In genomic region chr2:38474833-38475566, GRCh38 we compare ENCODE assay signal across 19 cellular contexts.
DNase-seq lines count a peak whose midpoint lies in the region; ATAC-seq, FAIRE-seq and TF ChIP-seq lines count a peak whose summit lies in the region.
"Had no signal": no experiment of that assay in that cellular context is flagged by ENCODE, and none has a peak within 500 bp of the region (broad histone marks: within the 10 kb centered on the region; RNA-seq: fewer than 3 reads in every experiment).

No MANE protein-coding gene starts in this region.

- H3K79me2 ChIP-seq in GM12878 (ENCODE audit: control insufficient read depth, insufficient read depth, low read length), result no peaks in the 10 kb centered on the region
- no peaks in the 10 kb centered on the region for H3K79me2 ChIP-seq in MM.1S (ENCODE audit: low read length)

- H3K4me1 Mint-ChIP-seq in activated CD4-positive, alpha-beta T cell treated with anti-CD3 and anti-CD28 coated beads for 36 hours, result peaks cover 28% of the 10 kb centered on the region
- H3K4me1 Mint-ChIP-seq: naive thymus-derived CD8-positive, alpha-beta T cell had no signal

- H3K27me3 ChIP-seq in GM12878 (replicated peaks in 1 of 2; ENCODE audit: control insufficient read depth in 2 of 2, insufficient read depth in 2 of 2, low read length in 1 of 2) (no peaks in the 10 kb centered on the region), psoas muscle (ENCODE audit: insufficient read depth in 3 of 3, low read length in 2 of 3) (no peaks in the 10 kb centered on the region), stomach (no peaks in the 10 kb centered on the region), MM.1S (replicated peaks; ENCODE audit: insufficient read depth, low read length) (no peaks in the 10 kb centered on the region)
- H3K27me3 ChIP-seq: body of pancreas, SJCRH30 had no signal

- H3K9me2 ChIP-seq in MM.1S (replicated peaks; ENCODE audit: insufficient read depth, low read length), result no peaks in the 10 kb centered on the region

- H3K36me3 ChIP-seq in GM12878 (ENCODE audit: control insufficient read depth in 2 of 2, insufficient read depth in 2 of 2, low read length in 1 of 2), result no peaks in the 10 kb centered on the region
- no peaks in the 10 kb centered on the region for H3K36me3 ChIP-seq in psoas muscle (ENCODE audit: insufficient read depth in 1 of 2, low read depth in 1 of 2)
- no peaks in the 10 kb centered on the region for H3K36me3 ChIP-seq in stomach
- no peaks in the 10 kb centered on the region for H3K36me3 ChIP-seq in MM.1S (replicated peaks; ENCODE audit: insufficient read depth, low read length)
- H3K36me3 ChIP-seq: SJCRH30 had no signal

- H3K27ac Mint-ChIP-seq in activated CD4-positive, alpha-beta T cell treated with anti-CD3 and anti-CD28 coated beads for 36 hours, result no peak overlapping the region
- H3K27ac Mint-ChIP-seq: CD14-positive monocyte, type B pancreatic cell had no signal

- H3K4me3 Mint-ChIP-seq in activated CD4-positive, alpha-beta T cell treated with anti-CD3 and anti-CD28 coated beads for 36 hours, result no peak overlapping the region
- H3K4me3 Mint-ChIP-seq: CD14-positive monocyte; naive thymus-derived CD8-positive, alpha-beta T cell; type B pancreatic cell had no signal

- RAD21 ChIA-PET in GM12878 (lab: Charles Lee; ENCODE audit: unreplicated experiment), result interaction anchor here (0.9 to 2.2 kb wide), 6 partner anchors 9 to 149 kb away, joined by 3 to 10 read pairs (median 8); no protein-coding TSS in a partner anchor

- no peak for TF ChIP-seq POLR2A in GM12878 (IDR thresholded peaks at IDR 0.05; ENCODE audit: low read depth, low read length)
- no peak for TF ChIP-seq POLR2A in stomach (IDR thresholded peaks at IDR 0.05)

- H3K9me3 ChIP-seq in GM12878 (replicated peaks; ENCODE audit: control insufficient read depth, insufficient read depth, low read length) (peaks cover 1% of the 10 kb centered on the region; the same call in 1 of the 3 replicates), psoas muscle (peaks cover under 1% of the 10 kb centered on the region), stomach (peaks cover 0 to 2% (median 1%) of the 10 kb centered on the region in 4 donors), MM.1S (replicated peaks; ENCODE audit: insufficient read depth, low read length) (no peaks in the 10 kb centered on the region)
- H3K9me3 ChIP-seq: body of pancreas, SJCRH30 had no signal

- CTCF ChIA-PET in activated CD4-positive, alpha-beta T cell treated with anti-CD3 and anti-CD28 coated beads for 36 hours (lab: Charles Lee), result interaction anchor here (0.5 to 2.2 kb wide), 8 partner anchors 9 to 782 kb away, joined by 3 to 10 read pairs (median 4); no protein-coding TSS in a partner anchor
- CTCF ChIA-PET in GM12878 (lab: Yijun Ruan, JAX), result interaction anchor here (0.6 to 3.0 kb wide), 9 partner anchors 8 to 264 kb away, joined by 3 to 18 read pairs (median 5); no protein-coding TSS in a partner anchor

- peak; percentile 67 for DNase-seq in activated CD4-positive, alpha-beta T cell treated with anti-CD3 and anti-CD28 coated beads for 36 hours
- no peak for DNase-seq in activated CD4-positive, alpha-beta T cell treated with anti-CD3 and anti-CD28 coated beads, Interleukin-2, amount 50 U/mL, for 1 hour
- peak; percentile 48 for DNase-seq in GM13977 (ENCODE audit: low spot score)
- DNase-seq in GM12878 (ENCODE audit: low read depth, low spot score), result no peak
- DNase-seq in psoas muscle, result no peak
- no peak for DNase-seq in stomach
- DNase-seq in MM.1S, result no peak
- DNase-seq: activated gamma-delta T cell treated with Interleukin-2 at 50 U/mL for 16 hours; body of pancreas; cortex of kidney; naive thymus-derived CD8-positive, alpha-beta T cell; NCI-H2081 treated with DMSO at 0.1 percent for 48 hours; NCI-H510A treated with DMSO at 0.1 percent for 48 hours; SJCRH30 had no signal

- ATAC-seq in activated CD4-positive, alpha-beta T cell treated with anti-CD3 and anti-CD28 coated beads for 36 hours, result peak; percentile 80
- ATAC-seq in GM12878 (peak; percentile 57), psoas muscle (peak; percentile 53 to 79 (median 63)), GM19397 (IDR thresholded peaks at IDR 0.05; ENCODE audit: unreplicated experiment) (no peak)
- ATAC-seq: body of pancreas; naive thymus-derived CD8-positive, alpha-beta T cell had no signal

- intact Hi-C loops in activated CD4-positive, alpha-beta T cell treated with anti-CD3 and anti-CD28 coated beads for 36 hours (cut with DNase I, micrococcal nuclease), result loop anchor here (1.0 kb wide), 1 partner anchor 13 kb away; no protein-coding TSS in a partner anchor
- intact Hi-C loops in GM12878 (cut with micrococcal nuclease; ENCODE audit: unreplicated experiment), result no loop called here
- intact Hi-C loops in psoas muscle (cut with DNase I), result loop anchor here in 1 of 2 donors (5.0 kb wide), 2 partner anchors 98 to 158 kb away; partner anchors contain the start of gene ATL2
- intact Hi-C loops in stomach (cut with DNase I; ENCODE audit: low total_unique reads), result no loop called here

- TF ChIP-seq RAD21 in GM12878 (IDR thresholded peaks at IDR 0.05; ENCODE audit: insufficient read depth, low read depth, low read length), result no peak

- H3K4me3 ChIP-seq in GM12878 (no peak overlapping the region), psoas muscle (no peak overlapping the region), stomach (no peak overlapping the region), MM.1S (ENCODE audit: low read length) (no peak overlapping the region)
- H3K4me3 ChIP-seq: body of pancreas, SJCRH30 had no signal

- no peak overlapping the region for H3K9ac ChIP-seq in GM12878 (ENCODE audit: control insufficient read depth, insufficient read depth, low read length)
- H3K9ac ChIP-seq in MM.1S (ENCODE audit: low read length), result no peak overlapping the region

- H3K4me1 ChIP-seq in GM12878 (ENCODE audit: control insufficient read depth, insufficient read depth, low read length), result peaks cover 16% of the 10 kb centered on the region
- peaks cover 19% of the 10 kb centered on the region for H3K4me1 ChIP-seq in psoas muscle
- H3K4me1 ChIP-seq in stomach, result peaks cover 0 to 19% (median 5%) of the 10 kb centered on the region in 4 donors
- H3K4me1 ChIP-seq in MM.1S (ENCODE audit: low read length), result no peaks in the 10 kb centered on the region
- H3K4me1 ChIP-seq: body of pancreas, SJCRH30 had no signal

- TF ChIP-seq EP300 in GM12878 (IDR thresholded peaks at IDR 0.05; ENCODE audit: borderline replicate concordance in 1 of 2, control insufficient read depth in 1 of 2, low read depth in 2 of 2, low read length in 2 of 2), result no peak
- no peak for TF ChIP-seq EP300 in stomach (IDR thresholded peaks at IDR 0.05)

- H4K20me1 ChIP-seq in GM12878 (ENCODE audit: control insufficient read depth, insufficient read depth) (no peaks in the 10 kb centered on the region), MM.1S (ENCODE audit: insufficient read depth, low read length) (no peaks in the 10 kb centered on the region)

- FAIRE-seq in GM12878 (lab: Jason Lieb, UNC), result no peak
- FAIRE-seq: GM19239 had no signal

- H2AFZ ChIP-seq in GM12878 (ENCODE audit: control insufficient read depth, low read depth, low read length) (no peak overlapping the region), MM.1S (ENCODE audit: low read length) (no peak overlapping the region)

- H3F3A ChIP-seq in MM.1S (ENCODE audit: insufficient read depth, low read length), result no peaks in the 10 kb centered on the region

- peaks cover 20% of the 10 kb centered on the region for H3K27me3 Mint-ChIP-seq in activated CD4-positive, alpha-beta T cell treated with anti-CD3 and anti-CD28 coated beads for 36 hours
- H3K27me3 Mint-ChIP-seq: type B pancreatic cell had no signal

- TF ChIP-seq CTCF in GM13977 (IDR thresholded peaks at IDR 0.05; ENCODE audit: extremely low read depth, insufficient read depth, missing control alignments), result no peak
- TF ChIP-seq CTCF in GM12878 (IDR thresholded peaks at IDR 0.05 in 2 of 3, conservative IDR thresholded peaks at IDR 0.05 in 1 of 3; ENCODE audit: control insufficient read depth in 2 of 3, extremely low read depth in 1 of 3, insufficient read depth in 1 of 3, low read depth in 3 of 3, low read length in 3 of 3), result no peak
- TF ChIP-seq CTCF in psoas muscle (IDR thresholded peaks at IDR 0.05), result no peak
- TF ChIP-seq CTCF in stomach (IDR thresholded peaks at IDR 0.05), result no peak
- no peak for TF ChIP-seq CTCF in MM.1S (IDR thresholded peaks at IDR 0.05; ENCODE audit: low read length)

- H3K9me3 Mint-ChIP-seq in activated CD4-positive, alpha-beta T cell treated with anti-CD3 and anti-CD28 coated beads for 36 hours (ENCODE audit: low read depth), result no peaks in the 10 kb centered on the region
- H3K9me3 Mint-ChIP-seq: type B pancreatic cell had no signal

- WGBS in GM12878 (ENCODE audit: insufficient coverage, insufficient replicate concordance, low lambda C conversion rate, missing lambda C conversion rate), result 66% methylated on average over 6 of the region's 6 CpGs
- WGBS in psoas muscle, 3 donors, result 30 to 51% (median 32%) methylated on average over 6 of the region's 6 CpGs
- WGBS in stomach, 5 donors, result 70 to 76% (median 73%) methylated on average over 6 of the region's 6 CpGs

- no peaks in the 10 kb centered on the region for H3K36me3 Mint-ChIP-seq in activated CD4-positive, alpha-beta T cell treated with anti-CD3 and anti-CD28 coated beads for 36 hours (ENCODE audit: low read depth)
- H3K36me3 Mint-ChIP-seq: CD14-positive monocyte, type B pancreatic cell had no signal

- H3K27ac ChIP-seq in GM12878 (ENCODE audit: control insufficient read depth, insufficient read depth) (no peak overlapping the region), psoas muscle (peak overlapping the region; percentile 63), stomach (peak overlapping the region in 1 of 5 donors; percentile 15), MM.1S (ENCODE audit: low read length) (no peak overlapping the region)
- H3K27ac ChIP-seq: body of pancreas, epithelial cell of prostate, SJCRH30 had no signal

- H3K4me2 ChIP-seq in GM12878 (ENCODE audit: control insufficient read depth, insufficient read depth) (no peak overlapping the region; the same call in 1 of the 2 replicates), MM.1S (ENCODE audit: low read depth, low read length) (no peak overlapping the region)

- BruUV-seq in GM12878 (replicated peaks; lab: Mats Ljungman, UMichigan), result no TSS peak

- SMC1A ChIA-PET in GM12878 (lab: Charles Lee; ENCODE audit: uncharacterized antibody, unreplicated experiment), result interaction anchor here (0.7 to 2.4 kb wide), 12 partner anchors 9 to 266 kb away, joined by 3 to 7 read pairs (median 4); no protein-coding TSS in a partner anchor

- POLR2A ChIA-PET in activated CD4-positive, alpha-beta T cell treated with anti-CD3 and anti-CD28 coated beads for 36 hours (lab: Charles Lee), result interaction anchor here (0.5 to 1.0 kb wide), 4 partner anchors 13 to 426 kb away, joined by 3 to 4 read pairs (median 4); no protein-coding TSS in a partner anchor
- POLR2A ChIA-PET in GM12878 (lab: Charles Lee), result interaction anchor here (0.5 to 0.6 kb wide), 2 partner anchors 12 to 596 kb away, joined by 4 to 5 read pairs; no protein-coding TSS in a partner anchor

- in situ Hi-C loops in GM13977 (cut with MboI; ENCODE audit: low pct_unique_long_range_greater_than_20kb, low sequenced_read_pairs, unreplicated experiment), result no loop called here
- in situ Hi-C loops in GM12878 (cut with MboI), result no loop called here

TF ChIP-seq in GM12878, 131 proteins besides CTCF, POLR2A, EP300 and RAD21 (continues in another document):
- TF ChIP-seq RUNX3 (IDR thresholded peaks at IDR 0.05; ENCODE audit: low read length), result peak; percentile 47; the same call in 1 of the 2 replicates
- TF ChIP-seq ZNF384 (IDR thresholded peaks at IDR 0.05; ENCODE audit: borderline replicate concordance, low read depth, low read length), result no peak

Comparison
In these comparisons a context has a peak if more than half of its experiments do, and no peak if none do; other contexts are left out.
1. DNase-seq: peak in activated CD4-positive, alpha-beta T cell treated with anti-CD3 and anti-CD28 coated beads for 36 hours (single experiment) and GM13977 (single experiment); none in activated CD4-positive, alpha-beta T cell treated with anti-CD3 and anti-CD28 coated beads, Interleukin-2, amount 50 U/mL, for 1 hour (single experiment), GM12878 (single experiment), psoas muscle (0 of 2), stomach (single experiment) and MM.1S (single experiment).
2. intact Hi-C loops: an anchor here in activated CD4-positive, alpha-beta T cell treated with anti-CD3 and anti-CD28 coated beads for 36 hours (1.0 kb wide); none called in GM12878 and stomach.